ENCODE assay signal across 1 cellular context in genomic region chr17:8125196-8125946, GRCh38.
TF ChIP-seq lines count a peak whose summit lies in the region.

No MANE protein-coding gene starts in this region.

TF ChIP-seq in HepG2, 621 proteins besides CTCF, POLR2A, EP300 and RAD21 (continued from another document and continues in another):
- TF ChIP-seq, protein P1, sequence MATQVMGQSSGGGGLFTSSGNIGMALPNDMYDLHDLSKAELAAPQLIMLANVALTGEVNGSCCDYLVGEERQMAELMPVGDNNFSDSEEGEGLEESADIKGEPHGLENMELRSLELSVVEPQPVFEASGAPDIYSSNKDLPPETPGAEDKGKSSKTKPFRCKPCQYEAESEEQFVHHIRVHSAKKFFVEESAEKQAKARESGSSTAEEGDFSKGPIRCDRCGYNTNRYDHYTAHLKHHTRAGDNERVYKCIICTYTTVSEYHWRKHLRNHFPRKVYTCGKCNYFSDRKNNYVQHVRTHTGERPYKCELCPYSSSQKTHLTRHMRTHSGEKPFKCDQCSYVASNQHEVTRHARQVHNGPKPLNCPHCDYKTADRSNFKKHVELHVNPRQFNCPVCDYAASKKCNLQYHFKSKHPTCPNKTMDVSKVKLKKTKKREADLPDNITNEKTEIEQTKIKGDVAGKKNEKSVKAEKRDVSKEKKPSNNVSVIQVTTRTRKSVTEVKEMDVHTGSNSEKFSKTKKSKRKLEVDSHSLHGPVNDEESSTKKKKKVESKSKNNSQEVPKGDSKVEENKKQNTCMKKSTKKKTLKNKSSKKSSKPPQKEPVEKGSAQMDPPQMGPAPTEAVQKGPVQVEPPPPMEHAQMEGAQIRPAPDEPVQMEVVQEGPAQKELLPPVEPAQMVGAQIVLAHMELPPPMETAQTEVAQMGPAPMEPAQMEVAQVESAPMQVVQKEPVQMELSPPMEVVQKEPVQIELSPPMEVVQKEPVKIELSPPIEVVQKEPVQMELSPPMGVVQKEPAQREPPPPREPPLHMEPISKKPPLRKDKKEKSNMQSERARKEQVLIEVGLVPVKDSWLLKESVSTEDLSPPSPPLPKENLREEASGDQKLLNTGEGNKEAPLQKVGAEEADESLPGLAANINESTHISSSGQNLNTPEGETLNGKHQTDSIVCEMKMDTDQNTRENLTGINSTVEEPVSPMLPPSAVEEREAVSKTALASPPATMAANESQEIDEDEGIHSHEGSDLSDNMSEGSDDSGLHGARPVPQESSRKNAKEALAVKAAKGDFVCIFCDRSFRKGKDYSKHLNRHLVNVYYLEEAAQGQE (IDR thresholded peaks at IDR 0.05; ENCODE audit: borderline replicate concordance in 1 of 2, low read depth in 1 of 2, low read length in 2 of 2): no peak
- TF ChIP-seq CHCHD3 (CRISPR knock-in tag; IDR thresholded peaks at IDR 0.05): no peak
- TF ChIP-seq ZNF652 (CRISPR knock-in tag; IDR thresholded peaks at IDR 0.05; ENCODE audit: borderline replicate concordance, low read depth): no peak
- TF ChIP-seq ZNF101 (CRISPR knock-in tag; IDR thresholded peaks at IDR 0.05; ENCODE audit: borderline replicate concordance, low read depth): no peak
- TF ChIP-seq, protein P2, sequence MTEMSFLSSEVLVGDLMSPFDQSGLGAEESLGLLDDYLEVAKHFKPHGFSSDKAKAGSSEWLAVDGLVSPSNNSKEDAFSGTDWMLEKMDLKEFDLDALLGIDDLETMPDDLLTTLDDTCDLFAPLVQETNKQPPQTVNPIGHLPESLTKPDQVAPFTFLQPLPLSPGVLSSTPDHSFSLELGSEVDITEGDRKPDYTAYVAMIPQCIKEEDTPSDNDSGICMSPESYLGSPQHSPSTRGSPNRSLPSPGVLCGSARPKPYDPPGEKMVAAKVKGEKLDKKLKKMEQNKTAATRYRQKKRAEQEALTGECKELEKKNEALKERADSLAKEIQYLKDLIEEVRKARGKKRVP (CRISPR knock-in tag; IDR thresholded peaks at IDR 0.05): no peak
- no peak for TF ChIP-seq MBNL3 (CRISPR knock-in tag; conservative IDR thresholded peaks at IDR 0.05)
- no peak for TF ChIP-seq EEA1 (CRISPR knock-in tag; IDR thresholded peaks at IDR 0.05; ENCODE audit: borderline replicate concordance)
- TF ChIP-seq SMAD9 (CRISPR knock-in tag; IDR thresholded peaks at IDR 0.05): no peak
- TF ChIP-seq ATRX (CRISPR knock-in tag; IDR thresholded peaks at IDR 0.05; ENCODE audit: borderline replicate concordance): no peak
- no peak for TF ChIP-seq ZNF740 (CRISPR knock-in tag; IDR thresholded peaks at IDR 0.05)
- TF ChIP-seq, protein P3, sequence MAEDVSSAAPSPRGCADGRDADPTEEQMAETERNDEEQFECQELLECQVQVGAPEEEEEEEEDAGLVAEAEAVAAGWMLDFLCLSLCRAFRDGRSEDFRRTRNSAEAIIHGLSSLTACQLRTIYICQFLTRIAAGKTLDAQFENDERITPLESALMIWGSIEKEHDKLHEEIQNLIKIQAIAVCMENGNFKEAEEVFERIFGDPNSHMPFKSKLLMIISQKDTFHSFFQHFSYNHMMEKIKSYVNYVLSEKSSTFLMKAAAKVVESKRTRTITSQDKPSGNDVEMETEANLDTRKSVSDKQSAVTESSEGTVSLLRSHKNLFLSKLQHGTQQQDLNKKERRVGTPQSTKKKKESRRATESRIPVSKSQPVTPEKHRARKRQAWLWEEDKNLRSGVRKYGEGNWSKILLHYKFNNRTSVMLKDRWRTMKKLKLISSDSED (CRISPR knock-in tag; IDR thresholded peaks at IDR 0.05): no peak
- no peak for TF ChIP-seq FOSL1 (CRISPR knock-in tag; IDR thresholded peaks at IDR 0.05; ENCODE audit: borderline replicate concordance)
- 0 out of 2 replicates have a peak, but pooled peaks have one; percentile 38 for TF ChIP-seq NCOA2 (CRISPR knock-in tag; IDR thresholded peaks at IDR 0.05)
- no peak for TF ChIP-seq ZNF20 (CRISPR knock-in tag; IDR thresholded peaks at IDR 0.05)
- no peak for TF ChIP-seq ZNF550 (CRISPR knock-in tag; IDR thresholded peaks at IDR 0.05; ENCODE audit: borderline replicate concordance)
- TF ChIP-seq PHF5A (CRISPR knock-in tag; IDR thresholded peaks at IDR 0.05; ENCODE audit: low read depth, unreplicated experiment): no peak
- TF ChIP-seq ZNF382 (CRISPR knock-in tag; IDR thresholded peaks at IDR 0.05; ENCODE audit: borderline replicate concordance): no peak
- no peak for TF ChIP-seq DNMT1 (CRISPR knock-in tag; IDR thresholded peaks at IDR 0.05)
- TF ChIP-seq ZNF790 (CRISPR knock-in tag; IDR thresholded peaks at IDR 0.05; ENCODE audit: borderline replicate concordance): no peak
- TF ChIP-seq, protein P4, sequence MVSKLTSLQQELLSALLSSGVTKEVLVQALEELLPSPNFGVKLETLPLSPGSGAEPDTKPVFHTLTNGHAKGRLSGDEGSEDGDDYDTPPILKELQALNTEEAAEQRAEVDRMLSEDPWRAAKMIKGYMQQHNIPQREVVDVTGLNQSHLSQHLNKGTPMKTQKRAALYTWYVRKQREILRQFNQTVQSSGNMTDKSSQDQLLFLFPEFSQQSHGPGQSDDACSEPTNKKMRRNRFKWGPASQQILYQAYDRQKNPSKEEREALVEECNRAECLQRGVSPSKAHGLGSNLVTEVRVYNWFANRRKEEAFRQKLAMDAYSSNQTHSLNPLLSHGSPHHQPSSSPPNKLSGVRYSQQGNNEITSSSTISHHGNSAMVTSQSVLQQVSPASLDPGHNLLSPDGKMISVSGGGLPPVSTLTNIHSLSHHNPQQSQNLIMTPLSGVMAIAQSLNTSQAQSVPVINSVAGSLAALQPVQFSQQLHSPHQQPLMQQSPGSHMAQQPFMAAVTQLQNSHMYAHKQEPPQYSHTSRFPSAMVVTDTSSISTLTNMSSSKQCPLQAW (CRISPR knock-in tag; IDR thresholded peaks at IDR 0.05): no peak
- 0 out of 2 replicates have a peak, but pooled peaks have one; percentile 36 for TF ChIP-seq MIXL1 (CRISPR knock-in tag; IDR thresholded peaks at IDR 0.05)
- no peak for TF ChIP-seq ATF5 (CRISPR knock-in tag; IDR thresholded peaks at IDR 0.05; ENCODE audit: low read depth)
- TF ChIP-seq MAX (IDR thresholded peaks at IDR 0.05): no peak
- no peak for TF ChIP-seq ZFP36 (IDR thresholded peaks at IDR 0.05; ENCODE audit: borderline replicate concordance, low read depth, low read length, partially characterized antibody)
- no peak for TF ChIP-seq SOX6 (IDR thresholded peaks at IDR 0.05)
- peak; percentile 49; the same call in 1 of the 2 replicates for TF ChIP-seq SOX6 (CRISPR knock-in tag; IDR thresholded peaks at IDR 0.05)
- peak; percentile 67; the same call in 1 of the 2 replicates for TF ChIP-seq KDM2A (CRISPR knock-in tag; IDR thresholded peaks at IDR 0.05; ENCODE audit: borderline replicate concordance, low read depth)
- no peak for TF ChIP-seq NFYB (CRISPR knock-in tag; IDR thresholded peaks at IDR 0.05)
- TF ChIP-seq ZNF704 (CRISPR knock-in tag; IDR thresholded peaks at IDR 0.05; ENCODE audit: borderline replicate concordance): no peak
- TF ChIP-seq SSRP1 (CRISPR knock-in tag; IDR thresholded peaks at IDR 0.05): no peak
- peak; percentile 96 to 99 for TF ChIP-seq HMGXB4 (CRISPR knock-in tag; IDR thresholded peaks at IDR 0.05; ENCODE audit: borderline replicate concordance in 1 of 2, low read depth in 1 of 2)
- TF ChIP-seq KLF12 (CRISPR knock-in tag; IDR thresholded peaks at IDR 0.05; ENCODE audit: borderline replicate concordance): no peak
- no peak for TF ChIP-seq FIP1L1 (IDR thresholded peaks at IDR 0.05; ENCODE audit: borderline replicate concordance, insufficient read depth, low read depth, low read length)
- no peak; the same call in 1 of the 2 replicates for TF ChIP-seq MYC (CRISPR knock-in tag; IDR thresholded peaks at IDR 0.05; ENCODE audit: borderline replicate concordance)
- TF ChIP-seq MAFK (conservative IDR thresholded peaks at IDR 0.05 in 1 of 2, IDR thresholded peaks at IDR 0.05 in 1 of 2; ENCODE audit: low read length in 2 of 2): no peak
- no peak for TF ChIP-seq JUND (CRISPR knock-in tag; IDR thresholded peaks at IDR 0.05)
- TF ChIP-seq ZNF546 (CRISPR knock-in tag; conservative IDR thresholded peaks at IDR 0.05): no peak
- 0 out of 2 replicates have a peak, but pooled peaks have one; percentile 37 for TF ChIP-seq THAP11 (CRISPR knock-in tag; IDR thresholded peaks at IDR 0.05)
- TF ChIP-seq ZNF776 (CRISPR knock-in tag; IDR thresholded peaks at IDR 0.05): no peak
- TF ChIP-seq MXD4 (CRISPR knock-in tag; IDR thresholded peaks at IDR 0.05): no peak
- TF ChIP-seq RBM22 (optimal IDR thresholded peaks at IDR 0.05; ENCODE audit: low read length): peak; percentile 84
- TF ChIP-seq MED8 (CRISPR knock-in tag; IDR thresholded peaks at IDR 0.05; ENCODE audit: insufficient replicate concordance): no peak
- no peak for TF ChIP-seq LBX2 (CRISPR knock-in tag; IDR thresholded peaks at IDR 0.05; ENCODE audit: borderline replicate concordance)
- no peak for TF ChIP-seq HES4 (CRISPR knock-in tag; IDR thresholded peaks at IDR 0.05; ENCODE audit: borderline replicate concordance)
- TF ChIP-seq ATAD3A (CRISPR knock-in tag; IDR thresholded peaks at IDR 0.05): no peak
- no peak for TF ChIP-seq ZNF781 (CRISPR knock-in tag; IDR thresholded peaks at IDR 0.05; ENCODE audit: borderline replicate concordance, not compliant biosample characterization)
